ENCODE assay signal across 24 cellular contexts in the genomic region with DNA sequence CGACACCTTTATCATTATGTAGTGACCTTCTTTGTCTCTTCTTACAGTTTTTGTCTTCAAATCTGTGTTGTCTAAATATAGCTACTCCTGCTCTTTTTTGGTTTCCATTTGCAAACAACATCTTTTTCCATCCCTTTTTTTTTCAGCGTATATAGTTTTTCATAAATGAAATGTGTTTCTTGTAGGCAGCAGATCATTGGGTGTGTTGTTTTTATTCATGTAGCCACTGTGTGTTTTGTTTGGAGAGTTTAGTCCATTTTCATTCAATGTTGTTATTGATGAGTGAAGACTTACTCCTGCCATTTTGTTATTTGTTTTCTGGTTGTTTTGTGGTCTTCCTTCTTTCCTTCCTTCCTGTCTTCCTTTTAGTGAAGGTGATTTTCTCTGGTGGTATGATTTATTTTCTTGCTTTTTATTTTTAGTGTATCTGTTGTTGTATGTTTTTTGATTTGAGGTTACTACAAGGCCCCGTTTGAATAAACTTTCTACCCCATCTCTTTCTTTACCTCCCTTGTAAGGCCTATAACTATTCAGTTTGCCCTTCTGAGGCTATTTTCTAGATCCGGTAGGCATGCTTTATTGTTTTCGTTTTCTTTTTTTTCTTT.
"Had no signal": no experiment of that assay in that cellular context is flagged by ENCODE, and none has a peak within 500 bp of the region (broad histone marks: within the 10 kb centered on the region; RNA-seq: fewer than 3 reads in every experiment).

No MANE protein-coding gene starts in this region.

- DNase-seq: activated CD4-positive, alpha-beta T cell treated with anti-CD3 and anti-CD28 coated beads for 1 hour; activated CD4-positive, alpha-beta T cell treated with anti-CD3 and anti-CD28 coated beads, Interleukin-2, amount 50 U/mL, for 48 hours; activated CD8-positive, alpha-beta memory T cell treated with anti-CD3 and anti-CD28 coated beads, Interleukin-2, amount 10 ng/mL, durations not matched to agents 7 days and 5 days; activated effector memory CD4-positive, alpha-beta T cell treated with Interleukin-2 at 50 U/mL for 16 hours; activated naive CD4-positive, alpha-beta T cell treated with anti-CD3 and anti-CD28 coated beads, Interleukin-2, amount 10 ng/mL, durations not matched to agents 7 days and 5 days; activated T-cell treated with anti-CD3 and anti-CD28 coated beads, Interleukin-2, amount 50 U/mL, for 4 hours; amygdala; body of pancreas; dermis blood vessel endothelial cell; effector memory CD4-positive, alpha-beta T cell; hippocampal formation; left cardiac atrium; lower lobe of right lung; stimulated activated CD4-positive, alpha-beta T cell treated with anti-CD3 and anti-CD28 coated beads, Interleukin-12 subunit alpha, Interleukin-12 subunit beta, amount 100 ng/mL, for 4 hours; stimulated activated CD4-positive, alpha-beta T cell treated with anti-CD3 and anti-CD28 coated beads, Interleukin-1b, Interleukin-23, amount 100 ng/mL, for 48 hours; SW 1271; T-helper 2 cell; testis had no signal

- ATAC-seq: activated CD8-positive, alpha-beta memory T cell treated with anti-CD3 and anti-CD28 coated beads, Interleukin-2, amount 10 ng/mL, durations not matched to agents 7 days and 5 days; activated T-cell treated with anti-CD3 and anti-CD28 coated beads, Interleukin-2, amount 50 U/mL, for 4 hours; body of pancreas; foreskin keratinocyte; left cardiac atrium; lower lobe of right lung had no signal

- H3K27ac Mint-ChIP-seq: activated CD8-positive, alpha-beta memory T cell treated with anti-CD3 and anti-CD28 coated beads, Interleukin-2, amount 10 ng/mL, durations not matched to agents 7 days and 5 days; activated naive CD4-positive, alpha-beta T cell treated with anti-CD3 and anti-CD28 coated beads, Interleukin-2, amount 10 ng/mL, durations not matched to agents 7 days and 5 days had no signal

- H3K4me3 ChIP-seq: body of pancreas, lower lobe of right lung, prostate gland, right atrium auricular region, testis, upper lobe of left lung had no signal

- H3K4me1 ChIP-seq: body of pancreas, lower lobe of right lung, prostate gland, right atrium auricular region, testis, upper lobe of left lung had no signal

- H3K9me3 ChIP-seq: body of pancreas, prostate gland, testis had no signal

- H3K27ac ChIP-seq: body of pancreas, foreskin keratinocyte, lower lobe of right lung, prostate gland, right atrium auricular region, testis, upper lobe of left lung, VCaP had no signal

- H3K27me3 ChIP-seq: body of pancreas, foreskin keratinocyte, right atrium auricular region, testis, upper lobe of left lung had no signal

- H3K27me3 Mint-ChIP-seq: activated CD8-positive, alpha-beta memory T cell treated with anti-CD3 and anti-CD28 coated beads, Interleukin-2, amount 10 ng/mL, durations not matched to agents 7 days and 5 days; activated naive CD4-positive, alpha-beta T cell treated with anti-CD3 and anti-CD28 coated beads, Interleukin-2, amount 10 ng/mL, durations not matched to agents 7 days and 5 days had no signal

- H3K4me1 Mint-ChIP-seq: activated CD8-positive, alpha-beta memory T cell treated with anti-CD3 and anti-CD28 coated beads, Interleukin-2, amount 10 ng/mL, durations not matched to agents 7 days and 5 days had no signal

- H3K36me3 ChIP-seq: lower lobe of right lung, prostate gland, right atrium auricular region, upper lobe of left lung had no signal

- H3K4me3 Mint-ChIP-seq: activated CD8-positive, alpha-beta memory T cell treated with anti-CD3 and anti-CD28 coated beads, Interleukin-2, amount 10 ng/mL, durations not matched to agents 7 days and 5 days; activated naive CD4-positive, alpha-beta T cell treated with anti-CD3 and anti-CD28 coated beads, Interleukin-2, amount 10 ng/mL, durations not matched to agents 7 days and 5 days; activated T-cell treated with anti-CD3 and anti-CD28 coated beads, Interleukin-2, amount 50 U/mL, for 4 hours; neural crest cell had no signal
